8 cellular contexts compared by ENCODE assay signal in genomic region chr2:231191896-231192872, GRCh38. TPM values are rescaled to one million over a fixed set of nuclear protein-coding genes. Genes with fewer than 3 reads are reported as not detected.
DNase-seq lines count a peak whose midpoint lies in the region; ATAC-seq and TF ChIP-seq lines count a peak whose summit lies in the region.

No MANE protein-coding gene starts in this region.

- POLR2A ChIA-PET in A673 (lab: Charles Lee; ENCODE audit: low non-redundant PET): interaction anchor here (0.6 kb wide), 1 partner anchor 28 kb away, joined by 5 read pairs; no protein-coding TSS in a partner anchor

- peak; percentile 40 for DNase-seq in A673 (ENCODE audit: low spot score)
- peak; percentile 87 for DNase-seq in HuH-7 (ENCODE audit: low spot score)
- DNase-seq in amniotic stem cell (lab: John Stamatoyannopoulos, UW): peak; percentile 73
- peak; percentile 81 for DNase-seq in iPS-NIHi7 (ENCODE audit: extremely low spot score)
- DNase-seq in thoracic aorta (ENCODE audit: low spot score): peak; percentile 71
- DNase-seq in COR-L47 (lab: John Stamatoyannopoulos, UW): no peak
- DNase-seq in activated T-cell treated with anti-CD3 and anti-CD28 coated beads, Interleukin-2, amount 50 U/mL, for 1 hour: no peak
- DNase-seq in Ammon's horn (ENCODE audit: low spot score): no peak

- no peak for ATAC-seq in thoracic aorta (ENCODE audit: insufficient number of reproducible peaks, low FRiP score, low read depth)

- peak; percentile 42 for TF ChIP-seq CTCF in A673 (conservative IDR thresholded peaks at IDR 0.05; ENCODE audit: low read depth, low read length)
- peak; percentile 80 for TF ChIP-seq CTCF in thoracic aorta (IDR thresholded peaks at IDR 0.05)

- H3K36me3 ChIP-seq in A673 (ENCODE audit: insufficient read depth, low read length, poor library complexity, severe bottlenecking) (no peaks in the 10 kb centered on the region), thoracic aorta (no peaks in the 10 kb centered on the region)

- CTCF ChIA-PET in A673 (lab: Charles Lee): no interaction called here

- no peaks in the 10 kb centered on the region for H3K27me3 ChIP-seq in A673 (replicated peaks; ENCODE audit: insufficient read depth, low read depth, low read length, poor library complexity)
- H3K27me3 ChIP-seq in thoracic aorta (replicated peaks; ENCODE audit: insufficient read depth): no peaks in the 10 kb centered on the region

- H3K4me1 ChIP-seq in A673 (ENCODE audit: insufficient read depth, low read length, poor library complexity, severe bottlenecking) (no peaks in the 10 kb centered on the region), thoracic aorta (ENCODE audit: control insufficient read depth in 1 of 2, low read depth in 2 of 2) (peaks cover 20 to 54% of the 10 kb centered on the region in 2 donors)

- no peak overlapping the region for H3K27ac ChIP-seq in A673 (ENCODE audit: low read depth, low read length, poor library complexity, severe bottlenecking)
- H3K27ac ChIP-seq in thoracic aorta: peak overlapping the region; percentile 99 to 100

- intact Hi-C loops in A673 (cut with micrococcal nuclease; ENCODE audit: unreplicated experiment): no loop called here

- no peak overlapping the region for H3K4me3 ChIP-seq in A673 (ENCODE audit: low read depth, low read length, poor library complexity, severe bottlenecking)
- no peak overlapping the region for H3K4me3 ChIP-seq in thoracic aorta

- H3K9me3 ChIP-seq in A673 (ENCODE audit: low read depth, low read length, poor library complexity, severe bottlenecking) (no peaks in the 10 kb centered on the region), thoracic aorta (no peaks in the 10 kb centered on the region)

- no TSS peak for BruUV-seq in A673 (replicated peaks; lab: Mats Ljungman, UMichigan)

RNA-seq across cellular contexts. Expression of gene ARMC9, which starts 6.2 kb away (rescaled TPM):
- 14.3 and 14.9 TPM in 2 replicates for total RNA-seq in A673 (2021)
- 100 to 1,000 TPM in 1 of 2 donors, 10 to 100 TPM in 1; 68.5 to 103 TPM for total RNA-seq in thoracic aorta

Comparison
In these comparisons a context has a peak if more than half of its experiments do, and no peak if none do; other contexts are left out.
1. DNase-seq: peak in A673 (single experiment), HuH-7 (single experiment), amniotic stem cell (single experiment), iPS-NIHi7 (single experiment) and thoracic aorta (single experiment); none in COR-L47 (single experiment), activated T-cell treated with anti-CD3 and anti-CD28 coated beads, Interleukin-2, amount 50 U/mL, for 1 hour (single experiment) and Ammon's horn (single experiment).